ENCODE assay signal across 24 cellular contexts in the genomic region with DNA sequence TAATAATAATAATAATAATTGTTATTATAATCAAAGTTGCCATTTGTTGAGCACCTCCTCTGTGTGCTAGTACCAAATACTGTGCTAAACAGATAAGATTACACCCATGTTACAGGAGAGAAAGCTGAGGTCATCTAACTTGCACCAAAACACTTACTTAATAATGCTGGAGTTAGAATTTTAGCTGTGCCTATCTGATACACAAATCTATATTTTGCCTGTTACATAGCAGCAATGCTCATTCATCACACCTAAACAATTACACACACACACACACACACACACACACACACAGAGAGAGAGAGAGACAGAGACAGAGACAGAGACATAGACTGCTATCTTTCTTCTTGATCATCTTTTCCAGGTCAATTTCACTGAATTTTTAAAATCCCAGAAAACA.
DNase-seq lines count a peak whose midpoint lies in the region; ATAC-seq, FAIRE-seq and TF ChIP-seq lines count a peak whose summit lies in the region.
"Had no signal": no experiment of that assay in that cellular context is flagged by ENCODE, and none has a peak within 500 bp of the region (broad histone marks: within the 10 kb centered on the region; RNA-seq: fewer than 3 reads in every experiment).

No MANE protein-coding gene starts in this region.

- H3K4me3 ChIP-seq in HEK293 (ENCODE audit: low read depth, low read length) (no peak overlapping the region), GM12878 (no peak overlapping the region), neural progenitor cell (no peak overlapping the region), gastroesophageal sphincter (no peak overlapping the region), thyroid gland (replicated peaks in 1 of 3) (no peak overlapping the region)
- H3K4me3 ChIP-seq: BLaER1 treated with 17β-estradiol and CSF1 and Interleukin-3, amounts not matched to agents 10 nM and 100 nM had no signal

- H3K36me3 Mint-ChIP-seq in neural progenitor cell, result no peaks in the 10 kb centered on the region
- H3K36me3 Mint-ChIP-seq: CD8-positive, alpha-beta T cell had no signal

- H3K36me3 ChIP-seq in HEK293 (ENCODE audit: control insufficient read depth in 2 of 2, insufficient read depth in 1 of 2, low read length in 2 of 2), result no peaks in the 10 kb centered on the region
- no peaks in the 10 kb centered on the region for H3K36me3 ChIP-seq in GM12878 (ENCODE audit: control insufficient read depth in 2 of 2, insufficient read depth in 2 of 2, low read length in 1 of 2)
- H3K36me3 ChIP-seq in neural progenitor cell, result no peaks in the 10 kb centered on the region
- no peaks in the 10 kb centered on the region for H3K36me3 ChIP-seq in gastroesophageal sphincter
- H3K36me3 ChIP-seq in thyroid gland, result no peaks in the 10 kb centered on the region
- H3K36me3 ChIP-seq: BLaER1 treated with 17β-estradiol and CSF1 and Interleukin-3, amounts not matched to agents 10 nM and 100 nM had no signal

- FAIRE-seq in GM12878 (lab: Jason Lieb, UNC), result peak; percentile 44
- FAIRE-seq: A204.1, D721Med, G401.6, GM12892, GM18507 had no signal

- H4K20me1 ChIP-seq in GM12878 (ENCODE audit: control insufficient read depth, insufficient read depth) (no peaks in the 10 kb centered on the region), neural progenitor cell (ENCODE audit: low read depth) (no peaks in the 10 kb centered on the region)
- H4K20me1 ChIP-seq: BLaER1 treated with 17β-estradiol and CSF1 and Interleukin-3, amounts not matched to agents 10 nM and 100 nM had no signal

- DNase-seq in GM12878 (ENCODE audit: low read depth, low spot score) (no peak), erythroblast (lab: John Stamatoyannopoulos, UW) (peak; percentile 64), neural progenitor cell (ENCODE audit: low spot score) (no peak), AG08396 (ENCODE audit: low spot score) (no peak), thyroid gland (no peak)
- DNase-seq: 8988T; ACHN; AML-193; Caco-2; Calu3; CD4-positive, alpha-beta T cell; CD8-positive, alpha-beta T cell; DMS79 treated with DMSO at 0.1 percent for 48 hours; GF-D8 had no signal

- no peak overlapping the region for H3K4me2 ChIP-seq in GM12878 (ENCODE audit: control insufficient read depth, insufficient read depth)
- H3K4me2 ChIP-seq in neural progenitor cell, result no peak overlapping the region
- H3K4me2 ChIP-seq: BLaER1 treated with 17β-estradiol and CSF1 and Interleukin-3, amounts not matched to agents 10 nM and 100 nM had no signal

- CTCF ChIA-PET in HEK293 (lab: Yijun Ruan, JAX) (interaction anchor here (0.6 to 0.7 kb wide), 2 partner anchors 636 to 965 kb away, joined by 3 read pairs; no protein-coding TSS in a partner anchor), GM12878 (lab: Yijun Ruan, JAX) (interaction anchor here (1.0 to 1.8 kb wide), 2 partner anchors 10 to 182 kb away, joined by 3 to 4 read pairs; no protein-coding TSS in a partner anchor)

- H3K9me3 Mint-ChIP-seq in neural progenitor cell, result no peaks in the 10 kb centered on the region
- H3K9me3 Mint-ChIP-seq: CD4-positive, alpha-beta T cell; CD8-positive, alpha-beta T cell had no signal

- H3K27ac ChIP-seq in HEK293 (ENCODE audit: extremely low read depth, low read depth, low read length) (no peak overlapping the region), GM12878 (ENCODE audit: control insufficient read depth, insufficient read depth) (no peak overlapping the region), neural progenitor cell (no peak overlapping the region), gastroesophageal sphincter (no peak overlapping the region), thyroid gland (no peak overlapping the region)
- H3K27ac ChIP-seq: BLaER1 treated with 17β-estradiol and CSF1 and Interleukin-3, amounts not matched to agents 10 nM and 100 nM; C4-2B had no signal

- SMC1A ChIA-PET in GM12878 (lab: Charles Lee; ENCODE audit: uncharacterized antibody, unreplicated experiment), result interaction anchor here (0.9 to 1.4 kb wide), 3 partner anchors 8 to 16 kb away, joined by 3 read pairs; no protein-coding TSS in a partner anchor

- ATAC-seq in GM12878, result no peak
- no peak for ATAC-seq in gastroesophageal sphincter
- ATAC-seq: CD8-positive, alpha-beta T cell had no signal

- in situ Hi-C loops in GM12878 (cut with MboI), result no loop called here

- H3K79me2 ChIP-seq in GM12878 (ENCODE audit: control insufficient read depth, insufficient read depth, low read length), result no peaks in the 10 kb centered on the region
- no peaks in the 10 kb centered on the region for H3K79me2 ChIP-seq in neural progenitor cell (ENCODE audit: low read depth)

- no TSS peak for BruUV-seq in GM12878 (replicated peaks; lab: Mats Ljungman, UMichigan)

- no peak for TF ChIP-seq RAD21 in GM12878 (IDR thresholded peaks at IDR 0.05; ENCODE audit: insufficient read depth, low read depth, low read length)

- H2AFZ ChIP-seq in GM12878 (ENCODE audit: control insufficient read depth, low read depth, low read length) (no peak overlapping the region), neural progenitor cell (replicated peaks) (no peak overlapping the region)

- H3K4me1 Mint-ChIP-seq in neural progenitor cell, result peaks cover 58% of the 10 kb centered on the region
- H3K4me1 Mint-ChIP-seq: B cell had no signal

- H3F3A ChIP-seq in neural progenitor cell (ENCODE audit: low read depth), result peaks cover 54% of the 10 kb centered on the region

- H3K27me3 Mint-ChIP-seq in neural progenitor cell (ENCODE audit: insufficient read depth, low read depth), result peaks cover 6% of the 10 kb centered on the region
- H3K27me3 Mint-ChIP-seq: CD4-positive, alpha-beta T cell had no signal

- RAD21 ChIA-PET in GM12878 (lab: Charles Lee; ENCODE audit: unreplicated experiment), result interaction anchor here (0.7 to 0.8 kb wide), 3 partner anchors 11 to 542 kb away, joined by 3 read pairs; no protein-coding TSS in a partner anchor

- intact Hi-C loops in GM12878 (cut with micrococcal nuclease; ENCODE audit: unreplicated experiment), result no loop called here
- intact Hi-C loops in thyroid gland (cut with DNase I), result loop anchor here (10.0 kb wide), 1 partner anchor 168 kb away; no protein-coding TSS in a partner anchor

- H3K27me3 ChIP-seq in GM12878 (replicated peaks in 1 of 2; ENCODE audit: control insufficient read depth in 2 of 2, insufficient read depth in 2 of 2, low read length in 1 of 2) (no peaks in the 10 kb centered on the region), neural progenitor cell (no peaks in the 10 kb centered on the region), gastroesophageal sphincter (no peaks in the 10 kb centered on the region), thyroid gland (no peaks in the 10 kb centered on the region)
- H3K27me3 ChIP-seq: BLaER1 treated with 17β-estradiol and CSF1 and Interleukin-3, amounts not matched to agents 10 nM and 100 nM had no signal

- TF ChIP-seq EP300 in GM12878 (IDR thresholded peaks at IDR 0.05; ENCODE audit: borderline replicate concordance in 1 of 2, control insufficient read depth in 1 of 2, low read depth in 2 of 2, low read length in 2 of 2), result no peak
- TF ChIP-seq EP300 in gastroesophageal sphincter (IDR thresholded peaks at IDR 0.05), result no peak

- no peak overlapping the region for H3K4me3 Mint-ChIP-seq in neural progenitor cell
- H3K4me3 Mint-ChIP-seq: B cell; CD4-positive, alpha-beta T cell; CD8-positive, alpha-beta T cell had no signal

- TF ChIP-seq CTCF in HEK293 (tag by site-specific recombination; IDR thresholded peaks at IDR 0.05) (no peak), GM12878 (IDR thresholded peaks at IDR 0.05 in 2 of 3, conservative IDR thresholded peaks at IDR 0.05 in 1 of 3; ENCODE audit: control insufficient read depth in 2 of 3, extremely low read depth in 1 of 3, insufficient read depth in 1 of 3, low read depth in 3 of 3, low read length in 3 of 3) (no peak), neural progenitor cell (IDR thresholded peaks at IDR 0.05) (no peak), gastroesophageal sphincter (IDR thresholded peaks at IDR 0.05) (no peak), thyroid gland (IDR thresholded peaks at IDR 0.05) (no peak)

- TF ChIP-seq POLR2A in GM12878 (IDR thresholded peaks at IDR 0.05; ENCODE audit: low read depth, low read length), result no peak
- TF ChIP-seq POLR2A in erythroblast (IDR thresholded peaks at IDR 0.05; ENCODE audit: low read length), result no peak
- no peak for TF ChIP-seq POLR2A in gastroesophageal sphincter (IDR thresholded peaks at IDR 0.05)
- no peak for TF ChIP-seq POLR2A in thyroid gland (IDR thresholded peaks at IDR 0.05)

- no peaks in the 10 kb centered on the region for H3K4me1 ChIP-seq in HEK293 (ENCODE audit: control insufficient read depth, insufficient read depth, low read length)
- no peaks in the 10 kb centered on the region for H3K4me1 ChIP-seq in GM12878 (ENCODE audit: control insufficient read depth, insufficient read depth, low read length)
- peaks cover 72% of the 10 kb centered on the region for H3K4me1 ChIP-seq in neural progenitor cell
- peaks cover 0 to 13% (median 0%) of the 10 kb centered on the region in 3 donors for H3K4me1 ChIP-seq in gastroesophageal sphincter
- H3K4me1 ChIP-seq in thyroid gland, result peaks cover 0 to 20% of the 10 kb centered on the region in 2 donors
- H3K4me1 ChIP-seq: BLaER1 treated with 17β-estradiol and CSF1 and Interleukin-3, amounts not matched to agents 10 nM and 100 nM had no signal

- H3K9ac ChIP-seq in GM12878 (ENCODE audit: control insufficient read depth, insufficient read depth, low read length) (no peak overlapping the region), neural progenitor cell (no peak overlapping the region)
- H3K9ac ChIP-seq: BLaER1 treated with 17β-estradiol and CSF1 and Interleukin-3, amounts not matched to agents 10 nM and 100 nM had no signal

- H3K27ac Mint-ChIP-seq in neural progenitor cell, result peak overlapping the region; percentile 70
- H3K27ac Mint-ChIP-seq: B cell; CD4-positive, alpha-beta T cell; CD8-positive, alpha-beta T cell had no signal

- POLR2A ChIA-PET in HEK293 (lab: Yijun Ruan, JAX) (no interaction called here), GM12878 (lab: Charles Lee) (interaction anchor here (0.6 kb wide), 2 partner anchors 12 to 43 kb away, joined by 3 read pairs; no protein-coding TSS in a partner anchor)

- H3K9me3 ChIP-seq in HEK293 (ENCODE audit: control insufficient read depth, insufficient read depth, low read depth, low read length) (no peaks in the 10 kb centered on the region), GM12878 (replicated peaks; ENCODE audit: control insufficient read depth, insufficient read depth, low read length) (no peaks in the 10 kb centered on the region), neural progenitor cell (ENCODE audit: low read depth) (no peaks in the 10 kb centered on the region), gastroesophageal sphincter (no peaks in the 10 kb centered on the region), thyroid gland (no peaks in the 10 kb centered on the region)
- H3K9me3 ChIP-seq: BLaER1 treated with 17β-estradiol and CSF1 and Interleukin-3, amounts not matched to agents 10 nM and 100 nM; Caco-2 had no signal

TF ChIP-seq in HEK293, 187 proteins besides CTCF, POLR2A, EP300 and RAD21 (continues in another document):
- TF ChIP-seq ZNF791 (tag by site-specific recombination; IDR thresholded peaks at IDR 0.05), result no peak

TF ChIP-seq in GM12878, 131 proteins besides CTCF, POLR2A, EP300 and RAD21 (continues in another document):
- no peak for TF ChIP-seq ZSCAN29 (IDR thresholded peaks at IDR 0.05)

Comparison
In these comparisons a context has a peak if more than half of its experiments do, and no peak if none do; other contexts are left out.
1. DNase-seq: peak in erythroblast (2 of 2); none in GM12878 (single experiment), neural progenitor cell (single experiment), AG08396 (single experiment) and thyroid gland (0 of 2).